ENCODE assay signal across 22 cellular contexts in the genomic region with DNA sequence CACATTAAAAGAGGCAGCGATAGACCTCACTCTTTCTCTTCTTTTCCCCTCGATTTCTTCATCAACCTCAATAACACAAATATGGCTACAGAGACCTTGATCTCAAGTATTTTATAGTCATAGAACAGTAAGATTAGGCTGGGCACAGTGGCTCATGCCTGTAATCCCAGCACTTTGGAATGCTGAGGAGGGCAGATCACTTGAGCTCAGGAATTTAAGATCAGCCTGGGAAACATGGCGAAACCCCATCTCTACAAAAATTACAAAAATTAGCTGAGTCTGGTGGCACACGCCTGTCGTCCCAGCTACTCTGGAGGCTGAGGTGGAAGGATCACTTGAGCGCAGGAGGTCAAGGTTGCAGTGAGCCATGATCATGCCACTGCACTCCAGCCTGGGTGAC. TPM values are rescaled to one million over a fixed set of nuclear protein-coding genes. Genes with fewer than 3 reads are reported as not detected.
"Had no signal": no experiment of that assay in that cellular context is flagged by ENCODE, and none has a peak within 500 bp of the region (broad histone marks: within the 10 kb centered on the region; RNA-seq: fewer than 3 reads in every experiment).

No MANE protein-coding gene starts in this region.

- DNase-seq: colonic mucosa; dermis blood vessel endothelial cell; effector CD4-positive, alpha-beta T cell; heart right ventricle; hypothalamus; kidney glomerular epithelial cell; mesendoderm; natural killer cell; nucleus accumbens; ovary; stimulated activated CD4-positive, alpha-beta T cell treated with anti-CD3 and anti-CD28 coated beads, Interleukin-4, amount 100 ng/mL, for 1 hour; stimulated activated CD8-positive, alpha-beta memory T cell treated with anti-CD3 and anti-CD28 coated beads, Interleukin-4, amount 100 ng/mL, for 48 hours; stimulated activated naive CD8-positive, alpha-beta T cell treated with anti-CD3 and anti-CD28 coated beads, Interleukin-15, Interleukin-2, amounts not matched to agents 100 U/mL and 50 U/mL, for 24 hours; thyroid gland had no signal

- H3K9ac ChIP-seq: neural progenitor cell had no signal

- H3K4me3 ChIP-seq: colonic mucosa, heart right ventricle, neural progenitor cell, ovary, suprapubic skin, thyroid gland, upper lobe of left lung, vagina had no signal

- H3K27ac ChIP-seq: colonic mucosa, neural progenitor cell, ovary, suprapubic skin, thyroid gland, upper lobe of left lung, vagina had no signal

- H3K9me3 Mint-ChIP-seq: natural killer cell; stimulated activated effector memory CD8-positive, alpha-beta T cell treated with anti-CD3 and anti-CD28 coated beads, Interleukin-12 subunit alpha, Interleukin-12 subunit beta, amount 100 ng/mL, for 72 hours had no signal

- H3K4me1 ChIP-seq: colonic mucosa, neural progenitor cell, suprapubic skin, thyroid gland, upper lobe of left lung, vagina had no signal

- H3K36me3 Mint-ChIP-seq: neural progenitor cell; stimulated activated effector memory CD8-positive, alpha-beta T cell treated with anti-CD3 and anti-CD28 coated beads, Interleukin-12 subunit alpha, Interleukin-12 subunit beta, amount 100 ng/mL, for 72 hours had no signal

- H3K4me1 Mint-ChIP-seq: stimulated activated effector memory CD8-positive, alpha-beta T cell treated with anti-CD3 and anti-CD28 coated beads, Interleukin-12 subunit alpha, Interleukin-12 subunit beta, amount 100 ng/mL, for 72 hours had no signal

- H3K36me3 ChIP-seq: colonic mucosa, heart right ventricle, neural progenitor cell, ovary, suprapubic skin, thyroid gland, upper lobe of left lung, vagina had no signal

- H3K9me3 ChIP-seq: colonic mucosa, heart right ventricle, ovary, suprapubic skin, thyroid gland, upper lobe of left lung, vagina had no signal

- H3K4me2 ChIP-seq: neural progenitor cell had no signal

- H2AFZ ChIP-seq: neural progenitor cell had no signal

- H3K27ac Mint-ChIP-seq: natural killer cell; neural progenitor cell; stimulated activated effector memory CD8-positive, alpha-beta T cell treated with anti-CD3 and anti-CD28 coated beads, Interleukin-12 subunit alpha, Interleukin-12 subunit beta, amount 100 ng/mL, for 72 hours had no signal

- H3K27me3 ChIP-seq: colonic mucosa, neural progenitor cell, ovary, suprapubic skin, thyroid gland, upper lobe of left lung, vagina had no signal

- H3K4me3 Mint-ChIP-seq: natural killer cell; neural progenitor cell; stimulated activated effector memory CD8-positive, alpha-beta T cell treated with anti-CD3 and anti-CD28 coated beads, Interleukin-12 subunit alpha, Interleukin-12 subunit beta, amount 100 ng/mL, for 72 hours had no signal

RNA-seq across cellular contexts. Expression of a gene that starts 14.6 kb away (rescaled TPM):
- total RNA-seq: colonic mucosa, dermis blood vessel endothelial cell, liver, lung microvascular endothelial cell, mononuclear cell, natural killer cell, thyroid gland, vagina had no signal
- polyA plus RNA-seq: liver had no signal
